ENCODE assay signal across 20 cellular contexts in genomic region chr17:58028591-58028990, GRCh38. TPM values are rescaled to one million over a fixed set of nuclear protein-coding genes. Genes with fewer than 3 reads are reported as not detected.
DNase-seq lines count a peak whose midpoint lies in the region; FAIRE-seq and TF ChIP-seq lines count a peak whose summit lies in the region.
"Had no signal": no experiment of that assay in that cellular context is flagged by ENCODE, and none has a peak within 500 bp of the region (broad histone marks: within the 10 kb centered on the region; RNA-seq: fewer than 3 reads in every experiment).

No MANE protein-coding gene starts in this region.

- no peak overlapping the region for H3K4me3 ChIP-seq in endodermal cell (ENCODE audit: low read length)
- H3K4me3 ChIP-seq: BLaER1 had no signal

- FAIRE-seq in GM12891 (lab: Jason Lieb, UNC), result no peak
- FAIRE-seq: H1, HTR-8/SVneo had no signal

- peaks cover 11% of the 10 kb centered on the region for H3K4me1 Mint-ChIP-seq in endodermal cell

- no peaks in the 10 kb centered on the region for H3K36me3 ChIP-seq in endodermal cell (ENCODE audit: control insufficient read depth, insufficient read depth, low read length)
- H3K36me3 ChIP-seq: BLaER1 had no signal

- H3K9ac ChIP-seq in endodermal cell (ENCODE audit: extremely low read depth, low read length, poor library complexity, severe bottlenecking), result no peak overlapping the region
- H3K9ac ChIP-seq: BLaER1 had no signal

- no peak for TF ChIP-seq RAD21 in Ishikawa (IDR thresholded peaks at IDR 0.05; ENCODE audit: low read depth)

- H3K4me3 Mint-ChIP-seq in endodermal cell, result no peak overlapping the region
- H3K4me3 Mint-ChIP-seq: CD8-positive, alpha-beta T cell; H9; HFFc6 had no signal

- H3K27me3 Mint-ChIP-seq in endodermal cell (ENCODE audit: insufficient read depth), result peaks cover 9% of the 10 kb centered on the region

- no peak for TF ChIP-seq CTCF in endodermal cell (conservative IDR thresholded peaks at IDR 0.05)

- H3K36me3 Mint-ChIP-seq in endodermal cell (ENCODE audit: low read depth), result no peaks in the 10 kb centered on the region
- H3K36me3 Mint-ChIP-seq: CD8-positive, alpha-beta T cell had no signal

- H3K27ac Mint-ChIP-seq in endodermal cell, result no peak overlapping the region
- H3K27ac Mint-ChIP-seq: CD8-positive, alpha-beta T cell; H9; HFFc6 had no signal

- TF ChIP-seq EP300 in Ishikawa (IDR thresholded peaks at IDR 0.05; ENCODE audit: borderline replicate concordance), result no peak

- H3K9me3 ChIP-seq in endodermal cell (ENCODE audit: control insufficient read depth, low read length), result peaks cover 3% of the 10 kb centered on the region

- DNase-seq in NCI-H2171 treated with DMSO at 0.1 percent for 48 hours (lab: John Stamatoyannopoulos, UW) (peak; percentile 8), NCI-H2171 (lab: John Stamatoyannopoulos, UW) (no peak), Caki2 (ENCODE audit: low read depth) (peak; percentile 13), endodermal cell (peak; percentile 13), GM12891 (ENCODE audit: insufficient read length, low spot score) (no peak), globus pallidus (ENCODE audit: low spot score) (no peak)
- DNase-seq in NK-92 treated with Interleukin-12 subunit alpha and Interleukin-12 subunit beta, amount 100 ng/mL, for 24 hours (lab: John Stamatoyannopoulos, UW), result no peak
- DNase-seq: 8988T; CD8-positive, alpha-beta T cell; DMS 273 treated with DMSO at 0.1 percent for 48 hours; DMS79; GDM1; H9; HFFc6; IMR-90; KG1 had no signal

- in situ Hi-C loops in Caki2 (cut with HindIII; ENCODE audit: low pct_unique_long_range_greater_than_20kb, low sequenced_read_pairs), result no loop called here

- no peak overlapping the region for H3K27ac ChIP-seq in endodermal cell (ENCODE audit: low read depth, low read length)
- H3K27ac ChIP-seq: BLaER1 had no signal

- peaks cover 13% of the 10 kb centered on the region for H3K9me3 Mint-ChIP-seq in endodermal cell
- H3K9me3 Mint-ChIP-seq: CD8-positive, alpha-beta T cell had no signal

- peaks cover 12% of the 10 kb centered on the region for H3K27me3 ChIP-seq in endodermal cell (ENCODE audit: control insufficient read depth, insufficient read depth, low read length, poor library complexity, severe bottlenecking)
- H3K27me3 ChIP-seq: BLaER1 had no signal

- peaks cover 7% of the 10 kb centered on the region for H3K4me1 ChIP-seq in endodermal cell (ENCODE audit: control insufficient read depth, insufficient read depth, low read length)
- H3K4me1 ChIP-seq: BLaER1 had no signal

- TF ChIP-seq POLR2A in GM12891 (IDR thresholded peaks at IDR 0.05; ENCODE audit: low read depth, low read length), result no peak

TF ChIP-seq in Ishikawa, 13 proteins besides CTCF, POLR2A, EP300 and RAD21:
- TF ChIP-seq CEBPB (IDR thresholded peaks at IDR 0.05), result no peak
- no peak for TF ChIP-seq NFIC (IDR thresholded peaks at IDR 0.05)
- no peak for TF ChIP-seq MAX (IDR thresholded peaks at IDR 0.05)
- TF ChIP-seq USF1 (IDR thresholded peaks at IDR 0.05), result peak; percentile 66
- TF ChIP-seq TCF12 (IDR thresholded peaks at IDR 0.05; ENCODE audit: low read depth), result no peak
- no peak for TF ChIP-seq EGR1 (IDR thresholded peaks at IDR 0.05)
- no peak for TF ChIP-seq TAF1 (IDR thresholded peaks at IDR 0.05; ENCODE audit: low read depth)
- no peak for TF ChIP-seq FOXM1 (IDR thresholded peaks at IDR 0.05; ENCODE audit: borderline replicate concordance, low read depth)

TF ChIP-seq in GM12891, 5 proteins besides CTCF, POLR2A, EP300 and RAD21:
- TF ChIP-seq TAF1 (IDR thresholded peaks at IDR 0.05; ENCODE audit: low read depth, low read length) (no peak), POLR2AphosphoS5 (IDR thresholded peaks at IDR 0.05; ENCODE audit: low read depth, low read length) (no peak), PAX5 (IDR thresholded peaks at IDR 0.05; ENCODE audit: insufficient read depth, low read length, severe bottlenecking) (no peak), POU2F2 (IDR thresholded peaks at IDR 0.05; ENCODE audit: low read depth, low read length) (no peak), SPI1 (IDR thresholded peaks at IDR 0.05; ENCODE audit: low read depth, low read length) (no peak)

RNA-seq across cellular contexts. Expression of gene SRSF1, which starts 21.5 kb away (rescaled TPM):
- 242 and 309 TPM in 2 replicates for total RNA-seq in Caki2 (2014; rRNA removed; shearing (Covaris generic); ENCODE audit: low replicate concordance)
- total RNA-seq in endodermal cell, result 100 to 1,000 TPM; 339 to 361 TPM
- 250 TPM for polyA plus RNA-seq in endodermal cell (2013, experiment 1 of 2)
- 209 TPM for polyA plus RNA-seq in endodermal cell (2013, experiment 2 of 2)
- polyA plus RNA-seq in GM12891 (2012; ENCODE audit: low read depth, missing spikeins), result 154 TPM

RNA-seq across cellular contexts. Expression of gene VEZF1, which starts 40.5 kb away (rescaled TPM):
- total RNA-seq in Caki2 (2014; rRNA removed; shearing (Covaris generic); ENCODE audit: low replicate concordance), result 20.9 and 44.0 TPM in 2 replicates
- 10 to 100 TPM; 50.3 to 59.3 TPM for total RNA-seq in endodermal cell
- 143 TPM for polyA plus RNA-seq in endodermal cell (2013, experiment 1 of 2)
- 140 TPM for polyA plus RNA-seq in endodermal cell (2013, experiment 2 of 2)
- 9.9 TPM for polyA plus RNA-seq in GM12891 (2012; ENCODE audit: low read depth, missing spikeins)

RNA-seq across cellular contexts. Expression of gene DYNLL2, which starts 54.6 kb away (rescaled TPM):
- 7.4 and 9.4 TPM in 2 replicates for total RNA-seq in Caki2 (2014; rRNA removed; shearing (Covaris generic); ENCODE audit: low replicate concordance)
- 10 to 100 TPM; 47.9 to 69.3 TPM for total RNA-seq in endodermal cell
- polyA plus RNA-seq in endodermal cell (2013, experiment 1 of 2), result 54.8 TPM
- 49.1 TPM for polyA plus RNA-seq in endodermal cell (2013, experiment 2 of 2)
- 20.1 TPM for polyA plus RNA-seq in GM12891 (2012; ENCODE audit: low read depth, missing spikeins)

Comparison
In these comparisons a context has a peak if more than half of its experiments do, and no peak if none do; other contexts are left out.
1. DNase-seq: peak in NCI-H2171 treated with DMSO at 0.1 percent for 48 hours (single experiment), Caki2 (single experiment) and endodermal cell (single experiment); none in NCI-H2171 (single experiment), GM12891 (single experiment), NK-92 treated with Interleukin-12 subunit alpha and Interleukin-12 subunit beta, amount 100 ng/mL, for 24 hours (single experiment) and globus pallidus (single experiment).